24 cellular contexts compared by ENCODE assay signal in genomic region chr16:72064361-72064894, GRCh38. TPM values are rescaled to one million over a fixed set of nuclear protein-coding genes. Genes with fewer than 3 reads are reported as not detected.
DNase-seq lines count a peak whose midpoint lies in the region; ATAC-seq and TF ChIP-seq lines count a peak whose summit lies in the region.
"Had no signal": no experiment of that assay in that cellular context is flagged by ENCODE, and none has a peak within 500 bp of the region (broad histone marks: within the 10 kb centered on the region; RNA-seq: fewer than 3 reads in every experiment).

No MANE protein-coding gene starts in this region.

- POLR2A ChIA-PET in IMR-90 (lab: Charles Lee; ENCODE audit: unreplicated experiment), result no interaction called here

- DNase-seq in IMR-90 (no peak), islet precursor cell (peak; percentile 55), ecto neural progenitor cell (ENCODE audit: low spot score) (no peak)
- no peak for DNase-seq in effector CD8-positive, alpha-beta T cell (lab: John Stamatoyannopoulos, UW)
- DNase-seq: 8988T; ACHN; AML-193; BE2C; CD4-positive, alpha-beta T cell; CD8-positive, alpha-beta memory T cell; DMS 273 treated with DMSO at 0.1 percent for 48 hours; DMS79; EL; GDM1; H9 had no signal

- no TSS peak for BruUV-seq in IMR-90 (replicated peaks; lab: Mats Ljungman, UMichigan)

- H3K27me3 ChIP-seq in IMR-90 (ENCODE audit: control insufficient read depth, insufficient read depth, low read length), result peaks cover 6% of the 10 kb centered on the region; the same call in 1 of the 2 replicates
- H3K27me3 ChIP-seq in liver (ENCODE audit: control insufficient read depth in 4 of 4, insufficient read depth in 4 of 4, low read length in 3 of 4), result no peaks in the 10 kb centered on the region
- H3K27me3 ChIP-seq: BE2C; BLaER1 treated with 17β-estradiol and CSF1 and Interleukin-3, amounts not matched to agents 10 nM and 100 nM had no signal

- dilution Hi-C loops in IMR-90 (cut with HindIII; ENCODE audit: low sequenced_read_pairs, unreplicated experiment), result no loop called here

- H3K79me1 ChIP-seq in IMR-90 (ENCODE audit: low read depth in 1 of 2, low read length in 2 of 2), result no peaks in the 10 kb centered on the region

- 85% methylated on average over 10 of the region's 10 CpGs; no CpG with 5 or more reads in 1 of the 2 experiments for WGBS in IMR-90 (ENCODE audit: extremely low coverage in 2 of 2, insufficient read length in 1 of 2), 2 experiments
- WGBS in liver, result 48% methylated on average over 10 of the region's 10 CpGs

- no peak overlapping the region for H3K23ac ChIP-seq in IMR-90 (ENCODE audit: low read depth, low read length)

- no peak overlapping the region for H2BK5ac ChIP-seq in IMR-90 (ENCODE audit: low read depth, low read length, poor library complexity, severe bottlenecking)

- H3K4me3 ChIP-seq in IMR-90 (ENCODE audit: insufficient read depth, low read depth, low read length) (no peak overlapping the region), liver (ENCODE audit: low read depth in 1 of 3, low read length in 3 of 3) (peak overlapping the region; percentile 26 to 66 (median 55))
- H3K4me3 ChIP-seq: A549; BLaER1 treated with 17β-estradiol and CSF1 and Interleukin-3, amounts not matched to agents 10 nM and 100 nM; GM12878; GM23338 had no signal

- H4K5ac ChIP-seq in IMR-90 (ENCODE audit: low read depth, low read length), result no peak overlapping the region

- TF ChIP-seq POLR2A in IMR-90 (IDR thresholded peaks at IDR 0.05; ENCODE audit: low read depth, low read length), result no peak

- no peak overlapping the region for H4K91ac ChIP-seq in IMR-90 (ENCODE audit: insufficient read depth, low read depth, low read length)

- in situ Hi-C loops in IMR-90 (cut with MboI; ENCODE audit: low sequenced_read_pairs), result no loop called here

- TF ChIP-seq RAD21 in IMR-90 (IDR thresholded peaks at IDR 0.05; ENCODE audit: low read length) (no peak), liver (IDR thresholded peaks at IDR 0.05) (no peak)

- no peaks in the 10 kb centered on the region for H4K20me1 ChIP-seq in IMR-90 (ENCODE audit: insufficient read depth, low read length)
- H4K20me1 ChIP-seq: BLaER1 treated with 17β-estradiol and CSF1 and Interleukin-3, amounts not matched to agents 10 nM and 100 nM had no signal

- H2BK20ac ChIP-seq in IMR-90 (ENCODE audit: low read depth, low read length), result no peak overlapping the region

- no peak overlapping the region for H2AK9ac ChIP-seq in IMR-90 (replicated peaks; ENCODE audit: low read depth, low read length, poor library complexity)

- no peak overlapping the region for H3K9ac ChIP-seq in IMR-90 (ENCODE audit: low read depth, low read length)
- peak overlapping the region; percentile 2 to 46 for H3K9ac ChIP-seq in liver (ENCODE audit: low read depth in 1 of 2, low read length in 2 of 2)
- H3K9ac ChIP-seq: BLaER1 treated with 17β-estradiol and CSF1 and Interleukin-3, amounts not matched to agents 10 nM and 100 nM had no signal

- no peak for ATAC-seq in IMR-90 (ENCODE audit: low read depth)
- ATAC-seq in HG02759 (IDR thresholded peaks at IDR 0.05; ENCODE audit: unreplicated experiment), result no peak
- ATAC-seq: A549, GM12878, GM23338, HCT116 had no signal

- H3K9me3 ChIP-seq in IMR-90 (ENCODE audit: control insufficient read depth, insufficient read depth, low read length) (no peaks in the 10 kb centered on the region), liver (ENCODE audit: control insufficient read depth in 4 of 4, low read length in 3 of 4) (no peaks in the 10 kb centered on the region)
- H3K9me3 ChIP-seq: A549, BE2C had no signal

- TF ChIP-seq CTCF in IMR-90 (conservative IDR thresholded peaks at IDR 0.05; ENCODE audit: low read depth, low read length), result no peak
- no peak for TF ChIP-seq CTCF in liver (IDR thresholded peaks at IDR 0.05; ENCODE audit: low read depth, low read length, missing input control)

- H3K4me2 ChIP-seq in IMR-90 (ENCODE audit: low read depth, low read length), result no peak overlapping the region
- H3K4me2 ChIP-seq: A549; BLaER1 treated with 17β-estradiol and CSF1 and Interleukin-3, amounts not matched to agents 10 nM and 100 nM; GM23338 had no signal

- H2BK120ac ChIP-seq in IMR-90 (ENCODE audit: low read depth, low read length), result no peak overlapping the region

- no peak overlapping the region for H3K27ac ChIP-seq in IMR-90 (ENCODE audit: insufficient read depth, low read length)
- peak overlapping the region; percentile 20 to 66 for H3K27ac ChIP-seq in liver (ENCODE audit: low read depth in 1 of 2, low read length in 2 of 2)
- H3K27ac ChIP-seq: A549; BLaER1 treated with 17β-estradiol and CSF1 and Interleukin-3, amounts not matched to agents 10 nM and 100 nM had no signal

- H2BK15ac ChIP-seq in IMR-90 (ENCODE audit: low read depth, low read length), result no peak overlapping the region

- no peak overlapping the region for H3K14ac ChIP-seq in IMR-90 (replicated peaks; ENCODE audit: low read depth, low read length)

- CTCF ChIA-PET in IMR-90 (lab: Yijun Ruan, JAX), result interaction anchor here (1.3 to 1.5 kb wide), 2 partner anchors 11 to 29 kb away, joined by 3 read pairs; partner anchors contain the start of genes DHX38 and TXNL4B

- no peak overlapping the region for H3K4ac ChIP-seq in IMR-90 (ENCODE audit: low read depth, low read length)

- H3K18ac ChIP-seq in IMR-90 (ENCODE audit: low read depth, low read length), result no peak overlapping the region

- H3K36me3 ChIP-seq in IMR-90 (ENCODE audit: control insufficient read depth, insufficient read depth, low read length) (no peaks in the 10 kb centered on the region), liver (ENCODE audit: control insufficient read depth in 4 of 4, insufficient read depth in 3 of 4, low read depth in 1 of 4, low read length in 3 of 4) (peaks cover 0 to 11% (median 5%) of the 10 kb centered on the region in 4 donors)
- H3K36me3 ChIP-seq: BE2C had no signal

- intact Hi-C loops in IMR-90 (cut with micrococcal nuclease), result no loop called here

- no peak overlapping the region for H2AK5ac ChIP-seq in IMR-90 (ENCODE audit: low read depth, low read length)

- H3K4me1 ChIP-seq in IMR-90 (ENCODE audit: control insufficient read depth, insufficient read depth, low read length) (no peaks in the 10 kb centered on the region), liver (ENCODE audit: control insufficient read depth in 4 of 4, insufficient read depth in 4 of 4, low read length in 3 of 4) (peaks cover 1 to 28% (median 15%) of the 10 kb centered on the region in 4 donors)
- H3K4me1 ChIP-seq: A549, BE2C had no signal

- peak overlapping the region; percentile 9 for H2AFZ ChIP-seq in IMR-90 (replicated peaks; ENCODE audit: low read length, poor library complexity)
- H2AFZ ChIP-seq: GM23338 had no signal

- no peaks in the 10 kb centered on the region for H3K9me1 ChIP-seq in IMR-90 (ENCODE audit: insufficient read depth, low read length)

- H4K8ac ChIP-seq in IMR-90 (ENCODE audit: low read depth in 2 of 2, low read length in 2 of 2), result no peak overlapping the region

- H3K56ac ChIP-seq in IMR-90 (ENCODE audit: extremely low read depth, insufficient read depth, low read length), result no peak overlapping the region

TF ChIP-seq in IMR-90, 13 proteins besides CTCF, POLR2A, EP300 and RAD21 (continues in another document):
- TF ChIP-seq NFE2L2 (IDR thresholded peaks at IDR 0.05; ENCODE audit: low read depth, low read length) (no peak), FOS (IDR thresholded peaks at IDR 0.05; ENCODE audit: low read depth, low read length) (no peak)

TF ChIP-seq in liver, 16 proteins besides CTCF, POLR2A, EP300 and RAD21 (continues in another document):
- peak in 1 of 2 donors; percentile 44 for TF ChIP-seq JUND (IDR thresholded peaks at IDR 0.05)

RNA-seq across cellular contexts. Expression of gene HPR, which starts 1.4 kb away (rescaled TPM):
- total RNA-seq in IMR-90 (2012; rRNA removed), result not detected in 2 replicates
- not detected in 2 replicates for polyA plus RNA-seq in IMR-90 (2012; rRNA removed)
- polyA plus RNA-seq in IMR-90 (2012; cell fraction: cytosol; rRNA removed), result not detected in 2 replicates
- 0.05 TPM in 1 of 2 replicates, not detected in the other for polyA plus RNA-seq in IMR-90 (2012; cell fraction: nucleus; rRNA removed; ENCODE audit: low replicate concordance)
- total RNA-seq in liver, result 100 to 1,000 TPM in 1 of 2 donors, 10 to 100 TPM in 1; 94.5 to 129 TPM
- 1,000 to 10,000 TPM in 1 of 2 donors, 100 to 1,000 TPM in 1; 201 to 1,958 TPM for polyA plus RNA-seq in liver
- total RNA-seq: CD4-positive, alpha-beta T cell; CD8-positive, alpha-beta memory T cell; GM12878; GM23338; H4; H9 had no signal
- polyA plus RNA-seq: A549; CD14-positive monocyte; CD8-positive, alpha-beta memory T cell; GM23338 had no signal

RNA-seq across cellular contexts. Expression of gene HP, which starts 10.1 kb away (rescaled TPM):
- total RNA-seq in IMR-90 (2012; rRNA removed) (not detected in 2 replicates), liver (over 10,000 TPM; 13,922 to 117,679 TPM)
- polyA plus RNA-seq in IMR-90 (2012; rRNA removed) (not detected in 2 replicates), liver (over 10,000 TPM; 42,039 to 64,932 TPM)
- not detected in 2 replicates for polyA plus RNA-seq in IMR-90 (2012; cell fraction: cytosol; rRNA removed)
- not detected in 2 replicates for polyA plus RNA-seq in IMR-90 (2012; cell fraction: nucleus; rRNA removed; ENCODE audit: low replicate concordance)
- total RNA-seq: CD4-positive, alpha-beta T cell; CD8-positive, alpha-beta memory T cell; GM23338; H9 had no signal
- polyA plus RNA-seq: CD8-positive, alpha-beta memory T cell; GM12878 had no signal

RNA-seq across cellular contexts. Expression of gene TXNL4B, which starts 29.0 kb away (rescaled TPM):
- total RNA-seq in IMR-90 (2012; rRNA removed) (5.4 and 6.1 TPM in 2 replicates), liver (10 to 100 TPM in 1 of 2 donors, 1 to 10 TPM in 1; 5.0 to 11.6 TPM)
- polyA plus RNA-seq in IMR-90 (2012; rRNA removed) (7.4 and 8.6 TPM in 2 replicates), liver (1 to 10 TPM; 6.6 to 8.4 TPM)
- 2.9 and 3.6 TPM in 2 replicates for polyA plus RNA-seq in IMR-90 (2012; cell fraction: cytosol; rRNA removed)
- 2.7 and 7.2 TPM in 2 replicates for polyA plus RNA-seq in IMR-90 (2012; cell fraction: nucleus; rRNA removed; ENCODE audit: low replicate concordance)

RNA-seq across cellular contexts. Expression of gene DHX38, which starts 29.2 kb away (rescaled TPM):
- 49.6 and 61.9 TPM in 2 replicates for total RNA-seq in IMR-90 (2012; rRNA removed)
- 43.0 and 45.4 TPM in 2 replicates for polyA plus RNA-seq in IMR-90 (2012; rRNA removed)
- polyA plus RNA-seq in IMR-90 (2012; cell fraction: cytosol; rRNA removed), result 21.9 and 32.9 TPM in 2 replicates
- polyA plus RNA-seq in IMR-90 (2012; cell fraction: nucleus; rRNA removed; ENCODE audit: low replicate concordance), result 142 and 187 TPM in 2 replicates
- total RNA-seq in liver, result 10 to 100 TPM; 27.5 to 40.9 TPM
- polyA plus RNA-seq in liver, result 10 to 100 TPM; 13.9 to 17.9 TPM

RNA-seq across cellular contexts. Expression of gene DHODH, which starts 55.9 kb away (rescaled TPM):
- 3.2 and 3.3 TPM in 2 replicates for total RNA-seq in IMR-90 (2012; rRNA removed)
- polyA plus RNA-seq in IMR-90 (2012; rRNA removed), result 4.1 and 4.5 TPM in 2 replicates
- polyA plus RNA-seq in IMR-90 (2012; cell fraction: cytosol; rRNA removed), result 2.9 and 4.9 TPM in 2 replicates
- 3.5 and 4.1 TPM in 2 replicates for polyA plus RNA-seq in IMR-90 (2012; cell fraction: nucleus; rRNA removed; ENCODE audit: low replicate concordance)
- 100 to 1,000 TPM in 1 of 2 donors, 10 to 100 TPM in 1; 14.4 to 150 TPM for total RNA-seq in liver
- polyA plus RNA-seq in liver, result 10 to 100 TPM; 62.7 to 96.1 TPM

Comparison
In these comparisons a context has a peak if more than half of its experiments do, and no peak if none do; other contexts are left out.
1. RNA of gene HPR, which starts 1.4 kb away (total RNA-seq): 94.5 to 129 TPM in liver; not detected in IMR-90; every median in the first group is over 10 times any median in the second.
2. RNA of gene HP, which starts 10.1 kb away (total RNA-seq): 13,922 to 117,679 TPM in liver; not detected in IMR-90; every median in the first group is over 1,000 times any median in the second.